In genomic region chr12:64205542-64205941, GRCh38 we compare ENCODE assay signal across 28 cellular contexts.
"Had no signal": no experiment of that assay in that cellular context is flagged by ENCODE, and none has a peak within 500 bp of the region (broad histone marks: within the 10 kb centered on the region; RNA-seq: fewer than 3 reads in every experiment).

No MANE protein-coding gene starts in this region.

- H3K27me3 Mint-ChIP-seq: dendritic cell treated with granulocyte-macrophage colony-stimulating factor and Interleukin-4, amounts not matched to agents 40 ng/mL and 50 ng/mL, for 4 days; effector memory CD8-positive, alpha-beta T cell had no signal

- H3K4me1 ChIP-seq: colonic mucosa, esophagus muscularis mucosa, esophagus squamous epithelium, foreskin keratinocyte, gastroesophageal sphincter, heart left ventricle, heart right ventricle had no signal

- H3K36me3 ChIP-seq: colonic mucosa had no signal

- H3K27ac ChIP-seq: colonic mucosa, coronary artery, epithelial cell of prostate, esophagus muscularis mucosa, esophagus squamous epithelium, foreskin keratinocyte, gastroesophageal sphincter, heart left ventricle, heart right ventricle had no signal

- H3K9me3 Mint-ChIP-seq: effector memory CD8-positive, alpha-beta T cell had no signal

- ATAC-seq: effector memory CD8-positive, alpha-beta T cell; esophagus mucosa; foreskin keratinocyte; gastroesophageal sphincter; heart left ventricle; heart right ventricle had no signal

- H3K27me3 ChIP-seq: colonic mucosa, dorsolateral prefrontal cortex, esophagus muscularis mucosa, esophagus squamous epithelium, foreskin keratinocyte, gastroesophageal sphincter, heart left ventricle, heart right ventricle had no signal

- FAIRE-seq: colon, endometrium, endothelial cell of umbilical vein, frontal cortex had no signal

- H3K27ac Mint-ChIP-seq: dendritic cell treated with granulocyte-macrophage colony-stimulating factor and Interleukin-4, amounts not matched to agents 40 ng/mL and 50 ng/mL, for 4 days; effector memory CD8-positive, alpha-beta T cell; endodermal cell had no signal

- DNase-seq: colonic mucosa; cortex of kidney; dermis blood vessel endothelial cell; dorsolateral prefrontal cortex; effector CD4-positive, alpha-beta T cell; effector CD8-positive, alpha-beta T cell; effector memory CD4-positive, alpha-beta T cell; effector memory CD8-positive, alpha-beta T cell; endodermal cell; erythroblast; esophagus squamous epithelium; foreskin fibroblast; foreskin keratinocyte; foreskin melanocyte; glutamatergic neuron; head of caudate nucleus; heart left ventricle; heart right ventricle had no signal

- H3K9me3 ChIP-seq: colonic mucosa, esophagus muscularis mucosa, esophagus squamous epithelium, gastroesophageal sphincter, heart left ventricle, heart right ventricle had no signal

- H3K4me1 Mint-ChIP-seq: endodermal cell had no signal

- H3K4me3 ChIP-seq: colonic mucosa, coronary artery, dorsolateral prefrontal cortex, esophagus muscularis mucosa, esophagus squamous epithelium, gastroesophageal sphincter, heart left ventricle, heart right ventricle had no signal

- H3K4me3 Mint-ChIP-seq: dendritic cell treated with granulocyte-macrophage colony-stimulating factor and Interleukin-4, amounts not matched to agents 40 ng/mL and 50 ng/mL, for 4 days; effector memory CD8-positive, alpha-beta T cell; endodermal cell had no signal
